Comparison of ENCODE assay signal across 8 cellular contexts in the genomic region with DNA sequence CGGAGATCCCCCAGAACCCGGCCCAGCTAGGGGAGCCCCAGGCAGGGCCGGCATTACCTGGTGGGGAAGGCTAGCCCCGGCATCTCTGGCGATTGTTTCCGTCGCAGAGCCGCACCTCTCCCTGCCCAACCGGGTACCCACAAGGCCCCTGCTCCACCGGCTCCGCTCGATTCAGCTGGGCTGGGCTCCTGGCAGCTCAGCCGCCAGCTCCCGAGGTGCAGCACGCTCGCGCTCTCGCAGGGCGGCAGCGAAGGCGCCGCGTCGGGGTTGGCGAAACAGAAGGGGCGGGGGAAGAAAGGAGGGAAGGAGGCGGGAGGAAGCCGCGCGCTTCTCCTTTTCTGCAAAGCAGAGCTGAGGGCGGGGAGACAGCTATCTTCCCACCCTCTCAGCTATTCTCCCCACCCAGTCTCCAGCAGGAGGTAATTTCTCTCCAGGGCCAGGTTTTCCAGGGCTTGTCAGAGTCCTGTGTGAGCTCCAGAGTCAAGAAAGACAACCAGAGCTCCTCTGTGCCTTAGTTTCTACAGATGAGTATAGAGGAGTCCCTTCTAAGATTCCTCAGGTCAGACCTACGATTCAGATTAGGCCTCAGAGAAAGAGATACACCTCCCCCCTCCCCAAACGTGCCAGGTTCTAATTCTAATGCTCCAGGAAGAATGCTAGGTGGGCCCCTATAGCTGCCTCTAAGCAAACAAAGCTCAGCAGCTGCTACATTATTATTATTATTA.
DNase-seq lines count a peak whose midpoint lies in the region; ATAC-seq and TF ChIP-seq lines count a peak whose summit lies in the region.

No MANE protein-coding gene starts in this region.

- H3K4me3 Mint-ChIP-seq in stimulated activated naive CD8-positive, alpha-beta T cell treated with anti-CD3 and anti-CD28 coated beads, Interleukin-15, Interleukin-2, amounts not matched to agents 100 ng/mL and 50 ng/mL, for 24 hours: peak overlapping the region; percentile 85

- no peaks in the 10 kb centered on the region for H4K20me1 ChIP-seq in neural cell (ENCODE audit: insufficient read depth)

- no peaks in the 10 kb centered on the region for H3F3A ChIP-seq in neural cell (ENCODE audit: insufficient read depth, low read length, poor library complexity, severe bottlenecking)

- no peaks in the 10 kb centered on the region for H3K27me3 Mint-ChIP-seq in stimulated activated naive CD8-positive, alpha-beta T cell treated with anti-CD3 and anti-CD28 coated beads, Interleukin-15, Interleukin-2, amounts not matched to agents 100 ng/mL and 50 ng/mL, for 24 hours

- TF ChIP-seq RAD21 in neural cell (conservative IDR thresholded peaks at IDR 0.05): peak; percentile 58

- H3K4me3 ChIP-seq in BE2C (ENCODE audit: low read depth, low read length): peak overlapping the region; percentile 46
- H3K4me3 ChIP-seq in Panc1 (ENCODE audit: low read depth in 2 of 2, low read length in 2 of 2): peak overlapping the region; percentile 56 to 82
- peak overlapping the region; percentile 81 for H3K4me3 ChIP-seq in neural cell (ENCODE audit: low read length)

- H2AFZ ChIP-seq in neural cell (ENCODE audit: low read depth, low read length): peak overlapping the region; percentile 37

- TF ChIP-seq EP300 in neural cell (conservative IDR thresholded peaks at IDR 0.05; ENCODE audit: poor library complexity, severe bottlenecking): no peak

- intact Hi-C loops in Panc1 (cut with micrococcal nuclease; ENCODE audit: unreplicated experiment): no loop called here

- DNase-seq in BE2C (peak; percentile 66), GM19238 (ENCODE audit: insufficient read length, low spot score) (peak; percentile 67), Panc1 (ENCODE audit: low read depth, low spot score) (no peak), fibroblast of the conjunctiva (ENCODE audit: low read depth) (peak; percentile 69)
- peak; percentile 59 for DNase-seq in activated T-helper 9 cell treated with anti-CD3 and anti-CD28 coated beads, Interleukin-2, amount 50 U/mL, for 16 hours (ENCODE audit: low read depth)

- H3K9me2 ChIP-seq in neural cell (ENCODE audit: insufficient read depth, low read length): no peaks in the 10 kb centered on the region

- H3K4me1 ChIP-seq in BE2C (peaks cover 10% of the 10 kb centered on the region), Panc1 (ENCODE audit: control insufficient read depth, insufficient read depth, low read length) (peaks cover 21% of the 10 kb centered on the region)

- H3K27ac ChIP-seq in Panc1 (ENCODE audit: low read length) (peak overlapping the region; percentile 78), neural cell (ENCODE audit: low read length) (peak overlapping the region; percentile 67)

- H3K9me3 Mint-ChIP-seq in stimulated activated naive CD8-positive, alpha-beta T cell treated with anti-CD3 and anti-CD28 coated beads, Interleukin-15, Interleukin-2, amounts not matched to agents 100 ng/mL and 50 ng/mL, for 24 hours: no peaks in the 10 kb centered on the region

- CTCF ChIA-PET in Panc1 (lab: Charles Lee): interaction anchor here (0.6 to 1.0 kb wide), 3 partner anchors 136 to 216 kb away, joined by 3 to 5 read pairs (median 3); no protein-coding TSS in a partner anchor

- TF ChIP-seq CTCF in BE2C (IDR thresholded peaks at IDR 0.05; ENCODE audit: low read depth, low read length) (no peak), Panc1 (IDR thresholded peaks at IDR 0.05) (no peak), neural cell (IDR thresholded peaks at IDR 0.05; ENCODE audit: poor library complexity, severe bottlenecking) (peak; percentile 49)

- peaks cover 48% of the 10 kb centered on the region for H3K4me1 Mint-ChIP-seq in stimulated activated naive CD8-positive, alpha-beta T cell treated with anti-CD3 and anti-CD28 coated beads, Interleukin-15, Interleukin-2, amounts not matched to agents 100 ng/mL and 50 ng/mL, for 24 hours (ENCODE audit: low read depth)

- H3K36me3 Mint-ChIP-seq in stimulated activated naive CD8-positive, alpha-beta T cell treated with anti-CD3 and anti-CD28 coated beads, Interleukin-15, Interleukin-2, amounts not matched to agents 100 ng/mL and 50 ng/mL, for 24 hours (ENCODE audit: low read depth): peaks cover 4% of the 10 kb centered on the region

- ATAC-seq in HG03439 (IDR thresholded peaks at IDR 0.05; ENCODE audit: unreplicated experiment): peak; percentile 92
- ATAC-seq in Panc1: peak; percentile 97

- POLR2A ChIA-PET in Panc1 (lab: Charles Lee): interaction anchor here (0.5 kb wide), 1 partner anchor 35 kb away, joined by 13 read pairs; no protein-coding TSS in a partner anchor

- H3K79me2 ChIP-seq in neural cell (replicated peaks; ENCODE audit: insufficient read depth, low read length): peaks cover 13% of the 10 kb centered on the region

- H3K4me2 ChIP-seq in neural cell (ENCODE audit: low read length): peak overlapping the region; percentile 54

- H3K9ac ChIP-seq in neural cell (ENCODE audit: low read length): peak overlapping the region; percentile 74

- H3K9me3 ChIP-seq in BE2C (no peaks in the 10 kb centered on the region), Panc1 (ENCODE audit: control insufficient read depth, insufficient read depth, low read depth, low read length) (no peaks in the 10 kb centered on the region), neural cell (ENCODE audit: low read length) (no peaks in the 10 kb centered on the region)

- BruUV-seq in Panc1 (replicated peaks; lab: Mats Ljungman, UMichigan): no TSS peak

- no peaks in the 10 kb centered on the region for H3K27me3 ChIP-seq in BE2C
- H3K27me3 ChIP-seq in Panc1 (ENCODE audit: control insufficient read depth, insufficient read depth, low read length): no peaks in the 10 kb centered on the region
- no peaks in the 10 kb centered on the region for H3K27me3 ChIP-seq in neural cell (ENCODE audit: insufficient read depth, low read depth, low read length)

- peak overlapping the region; percentile 65 for H3K27ac Mint-ChIP-seq in stimulated activated naive CD8-positive, alpha-beta T cell treated with anti-CD3 and anti-CD28 coated beads, Interleukin-15, Interleukin-2, amounts not matched to agents 100 ng/mL and 50 ng/mL, for 24 hours

- no peaks in the 10 kb centered on the region for H3K36me3 ChIP-seq in BE2C
- no peaks in the 10 kb centered on the region for H3K36me3 ChIP-seq in Panc1 (ENCODE audit: control insufficient read depth, insufficient read depth, low read length)
- no peaks in the 10 kb centered on the region for H3K36me3 ChIP-seq in neural cell (ENCODE audit: insufficient read depth, low read length)

- in situ Hi-C loops in Panc1 (cut with HindIII; ENCODE audit: low pct_unique_long_range_greater_than_20kb, low sequenced_read_pairs): no loop called here

TF ChIP-seq in neural cell, 6 proteins besides CTCF, POLR2A, EP300 and RAD21:
- TF ChIP-seq SMC3 (conservative IDR thresholded peaks at IDR 0.05; ENCODE audit: poor library complexity) (peak; percentile 56), POLR2AphosphoS5 (IDR thresholded peaks at IDR 0.05) (peak; percentile 67), EZH2 (IDR thresholded peaks at IDR 0.05; ENCODE audit: borderline replicate concordance, insufficient read depth, low read length, poor library complexity, severe bottlenecking) (no peak), MXI1 (conservative IDR thresholded peaks at IDR 0.05; ENCODE audit: poor library complexity, severe bottlenecking) (peak; percentile 57)
TF ChIP-seq in neural cell: peak in this region for 3.
